Comparison of ENCODE assay signal across 1 cellular context in the genomic region with DNA sequence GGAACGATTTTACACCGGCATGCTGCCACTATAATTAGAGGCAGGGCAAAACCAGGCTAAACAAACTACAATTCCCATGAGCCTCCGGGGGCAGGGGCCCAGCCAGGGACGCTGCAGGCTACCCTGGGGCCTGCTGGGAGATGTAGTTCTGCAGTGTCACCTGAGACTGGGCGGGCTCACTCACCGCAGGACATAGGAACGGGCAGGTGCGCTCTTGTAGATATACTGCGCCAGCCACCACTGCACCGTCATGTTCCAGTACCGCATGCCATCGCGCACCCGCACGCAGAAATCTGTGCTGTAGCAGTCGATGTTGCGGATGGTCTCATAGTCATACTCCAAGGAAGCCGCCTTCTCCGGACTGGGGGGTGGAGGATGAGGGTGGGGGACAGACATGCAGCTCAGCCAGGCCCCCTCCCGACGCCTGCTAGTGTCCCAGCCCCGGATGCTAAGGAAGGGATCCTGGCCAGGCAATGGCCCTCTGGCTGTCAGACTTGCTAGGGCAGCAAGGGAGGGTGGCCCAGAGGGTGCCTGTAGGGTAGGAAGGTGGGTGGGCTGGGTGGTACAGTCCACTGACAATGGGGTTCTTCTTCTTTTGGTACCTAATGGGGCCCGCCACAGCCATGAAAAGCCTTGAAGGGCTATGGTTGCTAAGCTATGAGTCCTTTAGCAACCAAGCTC.
TF ChIP-seq lines count a peak whose summit lies in the region.

No MANE protein-coding gene starts in this region.

TF ChIP-seq in A549, 52 proteins besides CTCF, POLR2A, EP300 and RAD21:
- TF ChIP-seq, protein P1, sequence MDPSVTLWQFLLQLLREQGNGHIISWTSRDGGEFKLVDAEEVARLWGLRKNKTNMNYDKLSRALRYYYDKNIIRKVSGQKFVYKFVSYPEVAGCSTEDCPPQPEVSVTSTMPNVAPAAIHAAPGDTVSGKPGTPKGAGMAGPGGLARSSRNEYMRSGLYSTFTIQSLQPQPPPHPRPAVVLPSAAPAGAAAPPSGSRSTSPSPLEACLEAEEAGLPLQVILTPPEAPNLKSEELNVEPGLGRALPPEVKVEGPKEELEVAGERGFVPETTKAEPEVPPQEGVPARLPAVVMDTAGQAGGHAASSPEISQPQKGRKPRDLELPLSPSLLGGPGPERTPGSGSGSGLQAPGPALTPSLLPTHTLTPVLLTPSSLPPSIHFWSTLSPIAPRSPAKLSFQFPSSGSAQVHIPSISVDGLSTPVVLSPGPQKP (IDR thresholded peaks at IDR 0.05; ENCODE audit: low read depth, low read length) = no peak
- TF ChIP-seq, protein P2, sequence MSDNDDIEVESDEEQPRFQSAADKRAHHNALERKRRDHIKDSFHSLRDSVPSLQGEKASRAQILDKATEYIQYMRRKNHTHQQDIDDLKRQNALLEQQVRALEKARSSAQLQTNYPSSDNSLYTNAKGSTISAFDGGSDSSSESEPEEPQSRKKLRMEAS (IDR thresholded peaks at IDR 0.05) = no peak
- TF ChIP-seq, protein P3, sequence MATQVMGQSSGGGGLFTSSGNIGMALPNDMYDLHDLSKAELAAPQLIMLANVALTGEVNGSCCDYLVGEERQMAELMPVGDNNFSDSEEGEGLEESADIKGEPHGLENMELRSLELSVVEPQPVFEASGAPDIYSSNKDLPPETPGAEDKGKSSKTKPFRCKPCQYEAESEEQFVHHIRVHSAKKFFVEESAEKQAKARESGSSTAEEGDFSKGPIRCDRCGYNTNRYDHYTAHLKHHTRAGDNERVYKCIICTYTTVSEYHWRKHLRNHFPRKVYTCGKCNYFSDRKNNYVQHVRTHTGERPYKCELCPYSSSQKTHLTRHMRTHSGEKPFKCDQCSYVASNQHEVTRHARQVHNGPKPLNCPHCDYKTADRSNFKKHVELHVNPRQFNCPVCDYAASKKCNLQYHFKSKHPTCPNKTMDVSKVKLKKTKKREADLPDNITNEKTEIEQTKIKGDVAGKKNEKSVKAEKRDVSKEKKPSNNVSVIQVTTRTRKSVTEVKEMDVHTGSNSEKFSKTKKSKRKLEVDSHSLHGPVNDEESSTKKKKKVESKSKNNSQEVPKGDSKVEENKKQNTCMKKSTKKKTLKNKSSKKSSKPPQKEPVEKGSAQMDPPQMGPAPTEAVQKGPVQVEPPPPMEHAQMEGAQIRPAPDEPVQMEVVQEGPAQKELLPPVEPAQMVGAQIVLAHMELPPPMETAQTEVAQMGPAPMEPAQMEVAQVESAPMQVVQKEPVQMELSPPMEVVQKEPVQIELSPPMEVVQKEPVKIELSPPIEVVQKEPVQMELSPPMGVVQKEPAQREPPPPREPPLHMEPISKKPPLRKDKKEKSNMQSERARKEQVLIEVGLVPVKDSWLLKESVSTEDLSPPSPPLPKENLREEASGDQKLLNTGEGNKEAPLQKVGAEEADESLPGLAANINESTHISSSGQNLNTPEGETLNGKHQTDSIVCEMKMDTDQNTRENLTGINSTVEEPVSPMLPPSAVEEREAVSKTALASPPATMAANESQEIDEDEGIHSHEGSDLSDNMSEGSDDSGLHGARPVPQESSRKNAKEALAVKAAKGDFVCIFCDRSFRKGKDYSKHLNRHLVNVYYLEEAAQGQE (IDR thresholded peaks at IDR 0.05) = no peak
- TF ChIP-seq FOXS1 (CRISPR knock-in tag; IDR thresholded peaks at IDR 0.05) = no peak
- TF ChIP-seq SREBF2 (IDR thresholded peaks at IDR 0.05) = no peak
- TF ChIP-seq FOSB (CRISPR knock-in tag; IDR thresholded peaks at IDR 0.05) = no peak
